In the genomic region with DNA sequence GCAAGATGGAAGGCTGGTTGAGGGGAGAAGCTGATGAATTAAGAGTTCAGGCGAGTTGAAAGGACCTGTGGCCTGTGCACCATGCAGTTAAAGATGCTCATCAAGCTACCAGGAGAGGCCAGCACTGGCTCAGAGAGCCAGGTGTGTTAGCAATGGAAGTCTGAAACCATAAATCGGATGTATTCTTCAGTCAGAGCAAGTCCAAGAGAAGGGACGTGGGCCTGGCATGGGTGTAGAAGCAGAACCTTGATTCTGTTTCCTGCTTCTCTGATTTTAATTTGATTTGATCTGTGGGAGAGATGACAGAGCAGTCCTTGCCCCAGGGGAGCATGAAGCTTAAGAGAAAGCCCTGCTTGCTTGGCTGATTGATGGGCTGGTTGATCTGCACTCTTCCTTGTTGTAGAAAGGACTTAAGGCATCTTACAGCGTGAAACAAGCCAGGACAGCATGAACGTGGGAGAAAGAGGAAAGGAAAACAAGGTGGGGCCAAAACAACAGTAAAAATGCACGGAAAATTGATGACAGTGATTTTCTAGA, we compare ENCODE assay signal across 1 cellular context.
TF ChIP-seq lines count a peak whose summit lies in the region.

No MANE protein-coding gene starts in this region.

TF ChIP-seq in K562, 482 proteins besides CTCF, POLR2A, EP300 and RAD21:
- no peak for TF ChIP-seq NFIX (CRISPR knock-in tag; IDR thresholded peaks at IDR 0.05; ENCODE audit: low read depth)
